13 cellular contexts compared by ENCODE assay signal in the genomic region with DNA sequence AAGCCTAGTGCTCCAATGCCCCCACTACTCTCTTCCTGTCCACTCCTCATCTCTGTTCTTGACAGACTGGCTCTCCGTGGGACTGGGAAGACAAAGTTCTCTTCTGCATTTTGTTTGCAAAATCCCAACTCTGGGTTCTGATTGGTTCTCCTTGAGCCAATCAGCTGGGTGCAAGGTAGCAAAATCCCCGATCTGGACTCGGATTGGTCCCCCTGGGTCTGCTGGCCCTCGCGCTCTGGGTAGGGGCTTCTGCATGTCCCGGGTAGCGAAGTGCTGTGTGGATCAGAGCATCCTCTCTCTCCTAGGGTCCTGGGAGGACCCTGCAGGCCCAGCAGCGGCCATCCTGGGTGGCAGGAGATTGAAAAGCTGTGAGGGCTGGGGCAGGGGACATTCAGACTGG. TPM values are rescaled to one million over a fixed set of nuclear protein-coding genes. Genes with fewer than 3 reads are reported as not detected.
A peak's percentile ranks its signal among the peaks of the same experiment; 100 is the strongest.
DNase-seq lines count a peak whose midpoint lies in the region; ATAC-seq, FAIRE-seq and TF ChIP-seq lines count a peak whose summit lies in the region.
"Had no signal": no experiment of that assay in that cellular context is flagged by ENCODE, and none has a peak within 500 bp of the region (broad histone marks: within the 10 kb centered on the region; RNA-seq: fewer than 3 reads in every experiment).

No MANE protein-coding gene starts in this region.

- H3K9me1 ChIP-seq in keratinocyte (ENCODE audit: control insufficient read depth, extremely low read depth, insufficient read depth, low read length) = no peaks in the 10 kb centered on the region

- no peak for ATAC-seq in activated CD4-positive, alpha-beta T cell treated with anti-CD3 and anti-CD28 coated beads for 36 hours
- no peak for ATAC-seq in naive thymus-derived CD8-positive, alpha-beta T cell
- no peak for ATAC-seq in activated CD8-positive, alpha-beta memory T cell treated with anti-CD3 and anti-CD28 coated beads, Interleukin-2, amount 10 ng/mL, durations not matched to agents 7 days and 5 days

- TF ChIP-seq CTCF in coronary artery (IDR thresholded peaks at IDR 0.05) (no peak), keratinocyte (optimal IDR thresholded peaks at IDR 0.05 in 1 of 3, IDR thresholded peaks at IDR 0.05 in 1 of 3, conservative IDR thresholded peaks at IDR 0.05 in 1 of 3; ENCODE audit: extremely low read depth in 1 of 3, insufficient read depth in 2 of 3, low read length in 3 of 3) (no peak)

- CTCF ChIA-PET in activated CD4-positive, alpha-beta T cell treated with anti-CD3 and anti-CD28 coated beads for 36 hours (lab: Charles Lee) = no interaction called here
- CTCF ChIA-PET in activated CD8-positive, alpha-beta memory T cell treated with anti-CD3 and anti-CD28 coated beads, Interleukin-2, amount 10 ng/mL, durations not matched to agents 7 days and 5 days (lab: Charles Lee) = no interaction called here

- DNase-seq in GM03348 (ENCODE audit: low spot score) (peak; percentile 89), coronary artery (ENCODE audit: low spot score) (no peak), keratinocyte (ENCODE audit: low read depth, low spot score) (no peak), DMS 273 treated with DMSO at 0.1 percent for 48 hours (lab: John Stamatoyannopoulos, UW) (no peak)
- DNase-seq in activated CD4-positive, alpha-beta T cell treated with anti-CD3 and anti-CD28 coated beads for 36 hours = no peak
- no peak for DNase-seq in naive thymus-derived CD8-positive, alpha-beta T cell
- no peak for DNase-seq in activated CD8-positive, alpha-beta memory T cell treated with anti-CD3 and anti-CD28 coated beads, Interleukin-2, amount 10 ng/mL, durations not matched to agents 7 days and 5 days
- DNase-seq: anterior cingulate cortex had no signal

- FAIRE-seq in keratinocyte (lab: Jason Lieb, UNC) = peak; percentile 51
- FAIRE-seq: endothelial cell of umbilical vein, RCC 7860, TTC549 had no signal

- H2AFZ ChIP-seq in keratinocyte (ENCODE audit: control insufficient read depth, low read length) = no peak overlapping the region

- H3K27ac ChIP-seq in coronary artery = peak overlapping the region; percentile 70 to 83
- peak overlapping the region; percentile 10 for H3K27ac ChIP-seq in keratinocyte (ENCODE audit: control insufficient read depth, insufficient read depth, low read length)
- H3K27ac ChIP-seq in skin epidermis = peak overlapping the region in 20 of 21 experiments; percentile 43 to 91 (median 74)
- H3K27ac ChIP-seq: KMS-11 had no signal

- dilution Hi-C loops in keratinocyte (cut with MboI; ENCODE audit: extremely low pct_ligation_motif_present, low sequenced_read_pairs) = no loop called here

- no peaks in the 10 kb centered on the region for H4K20me1 ChIP-seq in keratinocyte (ENCODE audit: control insufficient read depth, extremely low read depth, insufficient read depth, low read length)

- intact Hi-C loops in activated CD4-positive, alpha-beta T cell treated with anti-CD3 and anti-CD28 coated beads for 36 hours (cut with DNase I, micrococcal nuclease) = no loop called here

- no peaks in the 10 kb centered on the region for H3K9me3 Mint-ChIP-seq in activated CD4-positive, alpha-beta T cell treated with anti-CD3 and anti-CD28 coated beads for 36 hours (ENCODE audit: low read depth)
- H3K9me3 Mint-ChIP-seq in naive thymus-derived CD8-positive, alpha-beta T cell = no peaks in the 10 kb centered on the region
- no peaks in the 10 kb centered on the region for H3K9me3 Mint-ChIP-seq in activated CD8-positive, alpha-beta memory T cell treated with anti-CD3 and anti-CD28 coated beads, Interleukin-2, amount 10 ng/mL, durations not matched to agents 7 days and 5 days (ENCODE audit: low read depth)

- no peak overlapping the region for H3K27ac Mint-ChIP-seq in activated CD4-positive, alpha-beta T cell treated with anti-CD3 and anti-CD28 coated beads for 36 hours
- H3K27ac Mint-ChIP-seq in naive thymus-derived CD8-positive, alpha-beta T cell = peak overlapping the region in 1 of 10 donors; percentile 37
- H3K27ac Mint-ChIP-seq in activated CD8-positive, alpha-beta memory T cell treated with anti-CD3 and anti-CD28 coated beads, Interleukin-2, amount 10 ng/mL, durations not matched to agents 7 days and 5 days = no peak overlapping the region

- H3K79me2 ChIP-seq in keratinocyte (ENCODE audit: control insufficient read depth, insufficient read depth, low read length) = no peaks in the 10 kb centered on the region

- no peaks in the 10 kb centered on the region for H3K36me3 Mint-ChIP-seq in activated CD4-positive, alpha-beta T cell treated with anti-CD3 and anti-CD28 coated beads for 36 hours (ENCODE audit: low read depth)
- H3K36me3 Mint-ChIP-seq in naive thymus-derived CD8-positive, alpha-beta T cell = no peaks in the 10 kb centered on the region
- no peaks in the 10 kb centered on the region for H3K36me3 Mint-ChIP-seq in activated CD8-positive, alpha-beta memory T cell treated with anti-CD3 and anti-CD28 coated beads, Interleukin-2, amount 10 ng/mL, durations not matched to agents 7 days and 5 days

- peaks cover 4% of the 10 kb centered on the region for H3K27me3 Mint-ChIP-seq in activated CD4-positive, alpha-beta T cell treated with anti-CD3 and anti-CD28 coated beads for 36 hours
- H3K27me3 Mint-ChIP-seq in naive thymus-derived CD8-positive, alpha-beta T cell = peaks cover 0 to 10% (median 2%) of the 10 kb centered on the region in 5 donors
- peaks cover 2% of the 10 kb centered on the region for H3K27me3 Mint-ChIP-seq in activated CD8-positive, alpha-beta memory T cell treated with anti-CD3 and anti-CD28 coated beads, Interleukin-2, amount 10 ng/mL, durations not matched to agents 7 days and 5 days

- no peaks in the 10 kb centered on the region for H3K9me3 ChIP-seq in keratinocyte (ENCODE audit: control insufficient read depth, low read depth, low read length)

- POLR2A ChIA-PET in activated CD4-positive, alpha-beta T cell treated with anti-CD3 and anti-CD28 coated beads for 36 hours (lab: Charles Lee) = no interaction called here
- POLR2A ChIA-PET in naive thymus-derived CD8-positive, alpha-beta T cell (lab: Charles Lee) = no interaction called here

- H3K27me3 ChIP-seq in keratinocyte (ENCODE audit: control insufficient read depth, extremely low read depth, insufficient read depth, low read length) = no peaks in the 10 kb centered on the region

- H3K4me2 ChIP-seq in keratinocyte (ENCODE audit: control insufficient read depth, extremely low read depth, insufficient read depth, low read depth, low read length) = no peak overlapping the region
- H3K4me2 ChIP-seq: KMS-11 had no signal

- H3K4me1 Mint-ChIP-seq in activated CD4-positive, alpha-beta T cell treated with anti-CD3 and anti-CD28 coated beads for 36 hours = no peaks in the 10 kb centered on the region
- peaks cover 0 to 2% (median 0%) of the 10 kb centered on the region in 4 donors for H3K4me1 Mint-ChIP-seq in naive thymus-derived CD8-positive, alpha-beta T cell
- no peaks in the 10 kb centered on the region for H3K4me1 Mint-ChIP-seq in activated CD8-positive, alpha-beta memory T cell treated with anti-CD3 and anti-CD28 coated beads, Interleukin-2, amount 10 ng/mL, durations not matched to agents 7 days and 5 days

- H3K4me3 ChIP-seq in coronary artery (no peak overlapping the region), keratinocyte (ENCODE audit: control insufficient read depth in 2 of 3, extremely low read depth in 1 of 3, insufficient read depth in 2 of 3, low read depth in 1 of 3, low read length in 3 of 3) (no peak overlapping the region), skin epidermis (no peak overlapping the region)

- no peaks in the 10 kb centered on the region for H3K36me3 ChIP-seq in keratinocyte (ENCODE audit: control insufficient read depth in 2 of 2, extremely low read depth in 1 of 2, insufficient read depth in 2 of 2, low read length in 2 of 2)

- H3K4me1 ChIP-seq in keratinocyte (ENCODE audit: control insufficient read depth, extremely low read depth, insufficient read depth, low read length) = peaks cover 25% of the 10 kb centered on the region

- H3K4me3 Mint-ChIP-seq in activated CD4-positive, alpha-beta T cell treated with anti-CD3 and anti-CD28 coated beads for 36 hours = no peak overlapping the region
- H3K4me3 Mint-ChIP-seq in naive thymus-derived CD8-positive, alpha-beta T cell = no peak overlapping the region
- no peak overlapping the region for H3K4me3 Mint-ChIP-seq in activated CD8-positive, alpha-beta memory T cell treated with anti-CD3 and anti-CD28 coated beads, Interleukin-2, amount 10 ng/mL, durations not matched to agents 7 days and 5 days

- no peak overlapping the region for H3K9ac ChIP-seq in keratinocyte (ENCODE audit: control insufficient read depth, extremely low read depth, insufficient read depth, low read length)
- H3K9ac ChIP-seq: KMS-11 had no signal

RNA-seq across cellular contexts. Expression of a gene that starts 22.3 kb away (rescaled TPM):
- polyA plus RNA-seq in keratinocyte = 1.6 to 4.4 TPM (median 3.0 TPM) in 3 replicates
- 2.1 TPM for polyA plus RNA-seq in keratinocyte (2011; ENCODE audit: low read depth)
- polyA plus RNA-seq in keratinocyte (2011; cell fraction: cytosol; rRNA removed) = 2.4 and 5.0 TPM in 2 replicates
- polyA plus RNA-seq in keratinocyte (2011; cell fraction: nucleus; rRNA removed) = 5.6 and 6.7 TPM in 2 replicates
- 4.1 and 8.3 TPM in 2 replicates for polyA plus RNA-seq in keratinocyte (2012; ENCODE audit: low replicate concordance)
- polyA minus RNA-seq in keratinocyte = 1.6 to 3.7 TPM (median 2.1 TPM) in 3 replicates
- 10.9 TPM for polyA minus RNA-seq in keratinocyte (2011; cell fraction: cytosol; rRNA and poly(A)+ RNA removed)
- 3.8 and 4.0 TPM in 2 replicates for polyA minus RNA-seq in keratinocyte (2011; cell fraction: nucleus; rRNA and poly(A)+ RNA removed)
- total RNA-seq in activated CD4-positive, alpha-beta T cell treated with anti-CD3 and anti-CD28 coated beads for 36 hours = not detected
- not detected for total RNA-seq in naive thymus-derived CD8-positive, alpha-beta T cell
- not detected for polyA plus RNA-seq in naive thymus-derived CD8-positive, alpha-beta T cell
- total RNA-seq in activated CD8-positive, alpha-beta memory T cell treated with anti-CD3 and anti-CD28 coated beads, Interleukin-2, amount 10 ng/mL, durations not matched to agents 7 days and 5 days = under 1 TPM; 0.52 to 0.61 TPM

Comparison
In these comparisons a context has a peak if more than half of its experiments do, and no peak if none do; other contexts are left out.
1. H3K27ac ChIP-seq: peak in every context shown above with its lines; median percentile 76 in coronary artery; 74 in skin epidermis; 10 in keratinocyte.